8 cellular contexts compared by ENCODE assay signal in genomic region chr19:45451181-45451849, GRCh38. TPM values are rescaled to one million over a fixed set of nuclear protein-coding genes. Genes with fewer than 3 reads are reported as not detected.
DNase-seq lines count a peak whose midpoint lies in the region; ATAC-seq, FAIRE-seq and TF ChIP-seq lines count a peak whose summit lies in the region.

No MANE protein-coding gene starts in this region.

- H3K4me3 ChIP-seq in epithelial cell of esophagus (ENCODE audit: low read length) = peak overlapping the region; percentile 64

- no peak for TF ChIP-seq CTCF in WTC11 (IDR thresholded peaks at IDR 0.05)
- no peak for TF ChIP-seq CTCF in epithelial cell of esophagus (IDR thresholded peaks at IDR 0.05; ENCODE audit: insufficient read depth, low read depth, low read length, missing control alignments)

- H3K27ac Mint-ChIP-seq in WTC11 (no peak overlapping the region), naive B cell (peak overlapping the region; percentile 99 to 100 (median 100))

- ATAC-seq in HG02938 (IDR thresholded peaks at IDR 0.05; ENCODE audit: unreplicated experiment) (peak; percentile 10), WTC11 (no peak), naive B cell (ENCODE audit: low read depth in 2 of 2) (peak; percentile 34 to 41)

- POLR2A ChIA-PET in WTC11 (lab: Charles Lee) = interaction anchor here (0.6 kb wide), 1 partner anchor 1964 kb away, joined by 4 read pairs; no protein-coding TSS in a partner anchor

- FAIRE-seq in HTR-8/SVneo (lab: Jason Lieb, UNC) (no peak), urothelium cell line (lab: Jason Lieb, UNC) (no peak), frontal cortex (lab: Jason Lieb, UNC) (no peak)

- no peaks in the 10 kb centered on the region for H3K9me3 Mint-ChIP-seq in WTC11
- H3K9me3 Mint-ChIP-seq in naive B cell = no peaks in the 10 kb centered on the region

- CTCF ChIA-PET in WTC11 (lab: Charles Lee) = interaction anchor here (1.0 to 1.6 kb wide), 2 partner anchors 12 to 34 kb away, joined by 4 to 8 read pairs; no protein-coding TSS in a partner anchor

- H3K36me3 Mint-ChIP-seq in WTC11 = no peaks in the 10 kb centered on the region
- H3K36me3 Mint-ChIP-seq in naive B cell = no peaks in the 10 kb centered on the region

- H3K4me3 Mint-ChIP-seq in WTC11 = peak overlapping the region; percentile 79
- peak overlapping the region; percentile 86 to 97 (median 92) for H3K4me3 Mint-ChIP-seq in naive B cell

- H3K27me3 Mint-ChIP-seq in WTC11 (ENCODE audit: low read depth) (peaks cover 62% of the 10 kb centered on the region), naive B cell (no peaks in the 10 kb centered on the region)

- peak; percentile 58 for DNase-seq in Daoy (ENCODE audit: low read depth)
- DNase-seq in WTC11 (ENCODE audit: low spot score) = no peak
- peak; percentile 77 for DNase-seq in epithelial cell of esophagus (ENCODE audit: low read depth)
- peak; percentile 70 for DNase-seq in naive B cell
- DNase-seq in HTR-8/SVneo (ENCODE audit: insufficient read length, low spot score) = no peak
- DNase-seq in urothelium cell line (ENCODE audit: low spot score) = no peak
- no peak for DNase-seq in frontal cortex (ENCODE audit: low spot score in 2 of 2)

- H3K4me1 Mint-ChIP-seq in WTC11 (peaks cover 24% of the 10 kb centered on the region), naive B cell (peaks cover 49 to 69% (median 66%) of the 10 kb centered on the region in 3 donors)

TF ChIP-seq in WTC11, 78 proteins besides CTCF, POLR2A, EP300 and RAD21:
- TF ChIP-seq ZBTB21 (CRISPR knock-in tag; IDR thresholded peaks at IDR 0.05; ENCODE audit: borderline replicate concordance) (no peak), TCF7 (CRISPR knock-in tag; IDR thresholded peaks at IDR 0.05; ENCODE audit: low read depth) (no peak), HMGA2 (CRISPR knock-in tag; IDR thresholded peaks at IDR 0.05) (no peak), GABPB1 (CRISPR knock-in tag; IDR thresholded peaks at IDR 0.05) (no peak), JUN (CRISPR knock-in tag; IDR thresholded peaks at IDR 0.05) (no peak), ZNF121 (CRISPR knock-in tag; IDR thresholded peaks at IDR 0.05) (no peak), E2F4 (CRISPR knock-in tag; IDR thresholded peaks at IDR 0.05; ENCODE audit: borderline replicate concordance, low read depth) (no peak), CBFB (CRISPR knock-in tag; IDR thresholded peaks at IDR 0.05; ENCODE audit: low read depth) (no peak), FOXK1 (CRISPR knock-in tag; IDR thresholded peaks at IDR 0.05) (no peak), ELF4 (CRISPR knock-in tag; IDR thresholded peaks at IDR 0.05; ENCODE audit: low read depth) (no peak)
- TF ChIP-seq, protein P1, sequence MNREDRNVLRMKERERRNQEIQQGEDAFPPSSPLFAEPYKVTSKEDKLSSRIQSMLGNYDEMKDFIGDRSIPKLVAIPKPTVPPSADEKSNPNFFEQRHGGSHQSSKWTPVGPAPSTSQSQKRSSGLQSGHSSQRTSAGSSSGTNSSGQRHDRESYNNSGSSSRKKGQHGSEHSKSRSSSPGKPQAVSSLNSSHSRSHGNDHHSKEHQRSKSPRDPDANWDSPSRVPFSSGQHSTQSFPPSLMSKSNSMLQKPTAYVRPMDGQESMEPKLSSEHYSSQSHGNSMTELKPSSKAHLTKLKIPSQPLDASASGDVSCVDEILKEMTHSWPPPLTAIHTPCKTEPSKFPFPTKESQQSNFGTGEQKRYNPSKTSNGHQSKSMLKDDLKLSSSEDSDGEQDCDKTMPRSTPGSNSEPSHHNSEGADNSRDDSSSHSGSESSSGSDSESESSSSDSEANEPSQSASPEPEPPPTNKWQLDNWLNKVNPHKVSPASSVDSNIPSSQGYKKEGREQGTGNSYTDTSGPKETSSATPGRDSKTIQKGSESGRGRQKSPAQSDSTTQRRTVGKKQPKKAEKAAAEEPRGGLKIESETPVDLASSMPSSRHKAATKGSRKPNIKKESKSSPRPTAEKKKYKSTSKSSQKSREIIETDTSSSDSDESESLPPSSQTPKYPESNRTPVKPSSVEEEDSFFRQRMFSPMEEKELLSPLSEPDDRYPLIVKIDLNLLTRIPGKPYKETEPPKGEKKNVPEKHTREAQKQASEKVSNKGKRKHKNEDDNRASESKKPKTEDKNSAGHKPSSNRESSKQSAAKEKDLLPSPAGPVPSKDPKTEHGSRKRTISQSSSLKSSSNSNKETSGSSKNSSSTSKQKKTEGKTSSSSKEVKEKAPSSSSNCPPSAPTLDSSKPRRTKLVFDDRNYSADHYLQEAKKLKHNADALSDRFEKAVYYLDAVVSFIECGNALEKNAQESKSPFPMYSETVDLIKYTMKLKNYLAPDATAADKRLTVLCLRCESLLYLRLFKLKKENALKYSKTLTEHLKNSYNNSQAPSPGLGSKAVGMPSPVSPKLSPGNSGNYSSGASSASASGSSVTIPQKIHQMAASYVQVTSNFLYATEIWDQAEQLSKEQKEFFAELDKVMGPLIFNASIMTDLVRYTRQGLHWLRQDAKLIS (CRISPR knock-in tag; IDR thresholded peaks at IDR 0.05; ENCODE audit: borderline replicate concordance) = no peak

RNA-seq across cellular contexts. Expression of gene FOSB, which starts 16.5 kb away (rescaled TPM):
- 0.80 and 0.83 TPM in 2 replicates for total RNA-seq in Daoy (2014; rRNA removed; shearing (Covaris generic))
- total RNA-seq in WTC11 (2021) = 2.3 to 7.2 TPM (median 5.4 TPM) in 3 replicates
- 100 to 1,000 TPM in 1 of 6 donors, 10 to 100 TPM in 5; 26.6 to 110 (median 82.1) TPM for polyA plus RNA-seq in naive B cell (ENCODE audit: low read depth in 6 of 6)
- 2.0 TPM for total RNA-seq in frontal cortex

RNA-seq across cellular contexts. Expression of gene ERCC1, which starts 27.6 kb away (rescaled TPM):
- 121 and 154 TPM in 2 replicates for total RNA-seq in Daoy (2014; rRNA removed; shearing (Covaris generic))
- total RNA-seq in WTC11 (2021) (43.7 to 60.6 TPM (median 60.1 TPM) in 3 replicates), frontal cortex (55.0 TPM)
- 10 to 100 TPM; 40.0 to 91.4 (median 46.2) TPM for polyA plus RNA-seq in naive B cell (ENCODE audit: low read depth in 6 of 6)

RNA-seq across cellular contexts. Expression of gene POLR1G, which starts 44.9 kb away (rescaled TPM):
- total RNA-seq in Daoy (2014; rRNA removed; shearing (Covaris generic)) = 24.7 and 32.1 TPM in 2 replicates
- total RNA-seq in WTC11 (2021) (33.5 to 38.1 TPM (median 34.8 TPM) in 3 replicates), frontal cortex (3.7 TPM)
- polyA plus RNA-seq in naive B cell (ENCODE audit: low read depth in 6 of 6) = 1 to 10 TPM in 5 of 6 donors, under 1 TPM in 1; 0.49 to 8.5 (median 3.0) TPM

RNA-seq across cellular contexts. Expression of gene RTN2, which starts 45.5 kb away (rescaled TPM):
- 0.98 and 3.5 TPM in 2 replicates for total RNA-seq in Daoy (2014; rRNA removed; shearing (Covaris generic))
- total RNA-seq in WTC11 (2021) = 25.1 to 27.8 TPM (median 27.4 TPM) in 3 replicates
- under 1 TPM in 3 of 6 donors, not detected in 3; 0.28 to 0.58 (median 0.47) TPM for polyA plus RNA-seq in naive B cell (ENCODE audit: low read depth in 6 of 6)
- total RNA-seq in frontal cortex = 54.2 TPM

RNA-seq across cellular contexts. Expression of gene PPP1R13L, which starts 46.4 kb away (rescaled TPM):
- 3.7 and 13.4 TPM in 2 replicates for total RNA-seq in Daoy (2014; rRNA removed; shearing (Covaris generic))
- total RNA-seq in WTC11 (2021) (27.5 to 38.1 TPM (median 35.2 TPM) in 3 replicates), frontal cortex (under 0.01 TPM)
- 1 to 10 TPM in 4 of 6 donors, under 1 TPM in 1, not detected in 1; 0.29 to 4.3 (median 2.5) TPM for polyA plus RNA-seq in naive B cell (ENCODE audit: low read depth in 6 of 6)

Comparison
In these comparisons a context has a peak if more than half of its experiments do, and no peak if none do; other contexts are left out.
1. DNase-seq: peak in Daoy (single experiment), epithelial cell of esophagus (single experiment) and naive B cell (single experiment); none in WTC11 (single experiment), HTR-8/SVneo (single experiment), urothelium cell line (single experiment) and frontal cortex (0 of 2).